8 cellular contexts compared by ENCODE assay signal in the genomic region with DNA sequence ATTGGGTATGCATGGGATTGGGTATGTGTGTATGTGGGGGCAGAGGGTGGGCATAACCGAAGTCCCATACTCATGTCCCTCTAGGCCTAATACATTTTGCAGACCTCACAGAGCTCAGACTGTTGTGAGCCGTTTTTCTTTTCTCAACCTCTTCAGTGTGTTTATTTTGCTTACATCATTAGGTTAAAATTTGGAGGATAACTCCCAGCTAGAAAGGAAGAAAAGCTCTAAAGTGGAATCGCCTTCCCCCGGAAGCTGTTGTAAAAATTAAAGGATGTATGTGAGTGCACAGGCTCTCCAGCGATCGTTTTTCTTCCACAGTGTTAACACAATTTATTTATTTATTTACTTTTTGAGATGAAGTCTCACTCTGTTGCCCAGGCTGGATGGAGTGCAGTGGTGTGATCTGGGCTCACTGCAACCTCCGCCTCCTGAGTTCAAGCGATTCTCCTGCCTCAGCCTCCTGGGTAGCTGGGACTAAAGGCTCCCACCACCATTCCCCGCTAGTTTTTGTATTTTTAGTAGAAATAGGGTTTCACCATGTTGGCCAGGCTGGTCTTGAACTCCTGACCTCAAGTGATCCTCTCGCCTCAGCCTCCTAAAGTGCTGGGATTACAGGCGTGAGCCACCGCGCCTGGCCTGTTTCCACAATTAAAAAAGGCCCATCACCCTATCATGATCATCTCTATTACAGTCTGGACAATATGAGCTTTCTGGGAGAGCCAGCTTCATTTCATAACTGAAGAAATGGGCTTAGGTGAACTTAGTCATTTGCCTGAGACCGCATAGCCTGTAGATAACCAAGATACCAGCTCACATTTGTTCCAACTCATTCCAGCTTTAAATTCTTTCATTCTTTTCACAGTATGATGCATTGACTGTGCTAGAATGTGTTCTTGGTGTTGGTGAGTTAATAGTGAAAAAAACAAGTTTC. TPM values are rescaled to one million over a fixed set of nuclear protein-coding genes. Genes with fewer than 3 reads are reported as not detected.
DNase-seq lines count a peak whose midpoint lies in the region; ATAC-seq and TF ChIP-seq lines count a peak whose summit lies in the region.

No MANE protein-coding gene starts in this region.

- peaks cover 33% of the 10 kb centered on the region for H3K4me1 Mint-ChIP-seq in activated naive CD4-positive, alpha-beta T cell treated with anti-CD3 and anti-CD28 coated beads, Interleukin-2, amount 10 ng/mL, durations not matched to agents 7 days and 5 days
- H3K4me1 Mint-ChIP-seq in type B pancreatic cell (ENCODE audit: unreplicated experiment), result peaks cover 25% of the 10 kb centered on the region

- H3K27me3 ChIP-seq in SJCRH30, result no peaks in the 10 kb centered on the region

- peak overlapping the region; percentile 83 for H3K4me3 Mint-ChIP-seq in activated naive CD4-positive, alpha-beta T cell treated with anti-CD3 and anti-CD28 coated beads, Interleukin-2, amount 10 ng/mL, durations not matched to agents 7 days and 5 days
- H3K4me3 Mint-ChIP-seq in type B pancreatic cell, result peak overlapping the region; percentile 98

- no peaks in the 10 kb centered on the region for H3K9me3 Mint-ChIP-seq in activated naive CD4-positive, alpha-beta T cell treated with anti-CD3 and anti-CD28 coated beads, Interleukin-2, amount 10 ng/mL, durations not matched to agents 7 days and 5 days
- no peaks in the 10 kb centered on the region for H3K9me3 Mint-ChIP-seq in type B pancreatic cell

- no peaks in the 10 kb centered on the region for H3K9me3 ChIP-seq in SJCRH30 (replicated peaks)

- no peak overlapping the region for H3K27ac ChIP-seq in SJCRH30

- peaks cover 6% of the 10 kb centered on the region for H3K36me3 Mint-ChIP-seq in activated naive CD4-positive, alpha-beta T cell treated with anti-CD3 and anti-CD28 coated beads, Interleukin-2, amount 10 ng/mL, durations not matched to agents 7 days and 5 days
- no peaks in the 10 kb centered on the region for H3K36me3 Mint-ChIP-seq in type B pancreatic cell

- ATAC-seq in GM21390 (IDR thresholded peaks at IDR 0.05; ENCODE audit: unreplicated experiment), result no peak

- TF ChIP-seq CTCF in foreskin fibroblast (IDR thresholded peaks at IDR 0.05; ENCODE audit: low read depth, low read length) (no peak), type B pancreatic cell (conservative IDR thresholded peaks at IDR 0.05) (no peak)

- peak overlapping the region; percentile 97 for H3K27ac Mint-ChIP-seq in activated naive CD4-positive, alpha-beta T cell treated with anti-CD3 and anti-CD28 coated beads, Interleukin-2, amount 10 ng/mL, durations not matched to agents 7 days and 5 days
- peak overlapping the region; percentile 99 for H3K27ac Mint-ChIP-seq in type B pancreatic cell

- H3K4me3 ChIP-seq in SJCRH30 (peak overlapping the region; percentile 74), foreskin fibroblast (ENCODE audit: low read depth in 1 of 2, low read length in 2 of 2) (peak overlapping the region; percentile 70 to 77)

- DNase-seq in activated naive CD4-positive, alpha-beta T cell treated with anti-CD3 and anti-CD28 coated beads, Interleukin-2, amount 10 ng/mL, durations not matched to agents 7 days and 5 days, result no peak
- DNase-seq in activated naive CD4-positive, alpha-beta T cell treated with Interleukin-2 at 50 U/mL for 16 hours, result no peak
- DNase-seq in SJCRH30 (peak in 1 of 2 experiments; percentile 11), foreskin fibroblast (no peak), type B pancreatic cell (ENCODE audit: extremely low spot score, unreplicated experiment) (no peak), NCI-H146 treated with DMSO at 0.1 percent for 48 hours (lab: John Stamatoyannopoulos, UW; ENCODE audit: unreplicated experiment) (no peak), retina (no peak)

- peaks cover 10% of the 10 kb centered on the region; the same call in 1 of the 2 replicates for H3K4me1 ChIP-seq in SJCRH30

- H3K27me3 Mint-ChIP-seq in activated naive CD4-positive, alpha-beta T cell treated with anti-CD3 and anti-CD28 coated beads, Interleukin-2, amount 10 ng/mL, durations not matched to agents 7 days and 5 days, result no peaks in the 10 kb centered on the region
- no peaks in the 10 kb centered on the region for H3K27me3 Mint-ChIP-seq in type B pancreatic cell

- peaks cover 3% of the 10 kb centered on the region; the same call in 1 of the 2 replicates for H3K36me3 ChIP-seq in SJCRH30

- CTCF ChIA-PET in activated naive CD4-positive, alpha-beta T cell treated with anti-CD3 and anti-CD28 coated beads, Interleukin-2, amount 10 ng/mL, durations not matched to agents 7 days and 5 days (lab: Charles Lee), result interaction anchor here (0.8 to 3.4 kb wide), 8 partner anchors 7 to 287 kb away, joined by 3 to 23 read pairs (median 4); no protein-coding TSS in a partner anchor

RNA-seq across cellular contexts. Expression of gene H2AZ2, which starts 1.7 kb away (rescaled TPM):
- total RNA-seq in SJCRH30 (2014; rRNA removed; shearing (Covaris generic)), result 454 and 459 TPM in 2 replicates
- 116 and 239 TPM in 2 replicates for total RNA-seq in type B pancreatic cell (ENCODE audit: low replicate concordance)

RNA-seq across cellular contexts. Expression of gene PURB, which starts 35.8 kb away (rescaled TPM):
- 37.3 and 42.7 TPM in 2 replicates for total RNA-seq in SJCRH30 (2014; rRNA removed; shearing (Covaris generic))
- 24.8 and 29.0 TPM in 2 replicates for total RNA-seq in type B pancreatic cell (ENCODE audit: low replicate concordance)

RNA-seq across cellular contexts. Expression of gene PPIA, which starts 53.1 kb away (rescaled TPM):
- total RNA-seq in SJCRH30 (2014; rRNA removed; shearing (Covaris generic)), result 4,792 and 5,450 TPM in 2 replicates
- 1,428 and 1,469 TPM in 2 replicates for total RNA-seq in type B pancreatic cell (ENCODE audit: low replicate concordance)
